In genomic region chr5:158878227-158878626, GRCh38 we compare ENCODE assay signal across 19 cellular contexts.
"Had no signal": no experiment of that assay in that cellular context is flagged by ENCODE, and none has a peak within 500 bp of the region (broad histone marks: within the 10 kb centered on the region; RNA-seq: fewer than 3 reads in every experiment).

No MANE protein-coding gene starts in this region.

- H3K27ac ChIP-seq: foreskin keratinocyte, lower lobe of right lung, pancreas, WERI-Rb-1 had no signal

- H3K9me3 Mint-ChIP-seq: activated CD4-positive, alpha-beta memory T cell treated with anti-CD3 and anti-CD28 coated beads, Interleukin-2, amount 10 ng/mL, durations not matched to agents 7 days and 5 days; activated T-cell treated with anti-CD3 and anti-CD28 coated beads, Interleukin-2, amount 50 U/mL, for 4 hours; dendritic cell treated with granulocyte-macrophage colony-stimulating factor and Interleukin-4, amounts not matched to agents 40 ng/mL and 50 ng/mL, for 4 days; mesothelial cell of epicardium; neural crest cell had no signal

- H3K27me3 ChIP-seq: pancreas, transverse colon had no signal

- H3K27me3 Mint-ChIP-seq: activated CD4-positive, alpha-beta memory T cell treated with anti-CD3 and anti-CD28 coated beads, Interleukin-2, amount 10 ng/mL, durations not matched to agents 7 days and 5 days had no signal

- H3K9me3 ChIP-seq: lower lobe of right lung, pancreas, transverse colon had no signal

- H3K36me3 Mint-ChIP-seq: mesothelial cell of epicardium had no signal

- H3K4me3 ChIP-seq: lower lobe of right lung, pancreas, transverse colon had no signal

- DNase-seq: activated CD4-positive, alpha-beta memory T cell treated with anti-CD3 and anti-CD28 coated beads, Interleukin-2, amount 10 ng/mL, durations not matched to agents 7 days and 5 days; activated CD4-positive, alpha-beta T cell treated with anti-CD3 and anti-CD28 coated beads for 36 hours; activated gamma-delta T cell; activated T-cell treated with anti-CD3 and anti-CD28 coated beads, Interleukin-2, amount 50 U/mL, for 4 hours; anterior cingulate cortex; cerebellar nuclear complex; effector memory CD4-positive, alpha-beta T cell; foreskin keratinocyte; left cardiac atrium; lower lobe of right lung; pancreas; substantia nigra; transverse colon; WERI-Rb-1 had no signal

- ATAC-seq: activated CD4-positive, alpha-beta T cell treated with anti-CD3 and anti-CD28 coated beads for 36 hours; activated T-cell treated with anti-CD3 and anti-CD28 coated beads, Interleukin-2, amount 50 U/mL, for 4 hours; foreskin keratinocyte; left cardiac atrium; lower lobe of right lung; pancreas; sciatic nerve had no signal

- H3K27ac Mint-ChIP-seq: activated CD4-positive, alpha-beta memory T cell treated with anti-CD3 and anti-CD28 coated beads, Interleukin-2, amount 10 ng/mL, durations not matched to agents 7 days and 5 days; activated CD4-positive, alpha-beta T cell treated with anti-CD3 and anti-CD28 coated beads for 36 hours; activated naive CD4-positive, alpha-beta T cell treated with anti-CD3 and anti-CD28 coated beads, Interleukin-2, amount 50 U/mL, for 72 hours; dendritic cell treated with granulocyte-macrophage colony-stimulating factor and Interleukin-4, amounts not matched to agents 40 ng/mL and 50 ng/mL, for 4 days; mesothelial cell of epicardium had no signal

- H3K4me3 Mint-ChIP-seq: activated CD4-positive, alpha-beta memory T cell treated with anti-CD3 and anti-CD28 coated beads, Interleukin-2, amount 10 ng/mL, durations not matched to agents 7 days and 5 days; activated CD4-positive, alpha-beta T cell treated with anti-CD3 and anti-CD28 coated beads for 36 hours; activated T-cell treated with anti-CD3 and anti-CD28 coated beads, Interleukin-2, amount 50 U/mL, for 4 hours; dendritic cell treated with granulocyte-macrophage colony-stimulating factor and Interleukin-4, amounts not matched to agents 40 ng/mL and 50 ng/mL, for 4 days; mesothelial cell of epicardium; neural crest cell had no signal

- H3K36me3 ChIP-seq: lower lobe of right lung, pancreas, transverse colon, WERI-Rb-1 had no signal
